In the genomic region with DNA sequence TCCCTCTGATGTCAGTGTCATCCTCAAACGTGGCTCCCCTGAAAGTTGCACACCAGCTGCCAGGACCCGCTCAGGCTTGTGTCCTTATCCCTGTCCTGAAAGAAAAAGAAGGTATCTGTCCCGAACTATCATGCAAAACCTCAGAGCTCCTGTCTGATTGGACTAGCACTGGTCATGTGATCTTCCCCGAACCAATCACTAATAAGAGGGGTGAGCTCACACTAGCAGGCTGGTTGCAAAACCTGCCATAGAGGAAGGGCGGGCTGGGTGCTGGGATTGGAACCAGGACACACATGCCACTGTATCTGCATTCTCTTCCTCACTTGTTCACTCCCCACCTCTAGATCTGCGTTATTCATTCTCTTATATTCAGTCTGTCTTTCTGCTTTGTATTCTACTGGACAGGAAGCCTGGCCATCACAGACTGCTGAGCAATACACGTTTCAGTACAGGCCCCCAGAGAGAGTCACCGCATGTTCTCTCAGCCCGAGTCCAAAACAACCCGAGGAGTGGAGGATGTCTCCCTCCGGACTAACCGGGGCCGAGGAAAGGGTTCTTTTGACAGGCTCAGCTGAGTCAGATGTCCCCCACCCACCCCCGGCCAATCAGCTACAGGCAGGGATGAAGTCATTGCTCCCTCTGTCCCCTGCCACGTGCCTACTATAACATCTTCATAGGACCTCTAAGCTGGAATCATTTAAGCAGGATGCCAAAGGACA, we compare ENCODE assay signal across 8 cellular contexts.
DNase-seq lines count a peak whose midpoint lies in the region; ATAC-seq and TF ChIP-seq lines count a peak whose summit lies in the region.

No MANE protein-coding gene starts in this region.

- peak overlapping the region; percentile 59 for H2BK5ac ChIP-seq in mesendoderm (ENCODE audit: low read length)

- no peak overlapping the region for H3K23ac ChIP-seq in mesendoderm (ENCODE audit: low read length)

- no peak overlapping the region for H2AK5ac ChIP-seq in mesendoderm (ENCODE audit: low read length)

- H4K20me1 ChIP-seq in Karpas-422 (ENCODE audit: insufficient read depth, low read depth, low read length): no peaks in the 10 kb centered on the region; the same call in 1 of the 2 replicates

- peak overlapping the region; percentile 52 for H3K18ac ChIP-seq in mesendoderm (ENCODE audit: low read length)

- H3K4me3 ChIP-seq in GM08714 (ENCODE audit: low read length) (peak overlapping the region; percentile 59), Karpas-422 (ENCODE audit: low read length) (peak overlapping the region; percentile 62), mesendoderm (ENCODE audit: low read length) (no peak overlapping the region), thyroid gland (replicated peaks in 1 of 3) (no peak overlapping the region)

- ATAC-seq in GM21723 (IDR thresholded peaks at IDR 0.05; ENCODE audit: unreplicated experiment): peak; percentile 79

- H3K36me3 ChIP-seq in Karpas-422 (ENCODE audit: insufficient read depth, low read length): no peaks in the 10 kb centered on the region
- H3K36me3 ChIP-seq in mesendoderm (ENCODE audit: control insufficient read depth, insufficient read depth, low read length): no peaks in the 10 kb centered on the region
- H3K36me3 ChIP-seq in thyroid gland: no peaks in the 10 kb centered on the region

- H3K4me2 ChIP-seq in Karpas-422 (ENCODE audit: low read depth, low read length, poor library complexity, severe bottlenecking) (peak overlapping the region; percentile 80), mesendoderm (ENCODE audit: low read length) (peak overlapping the region; percentile 35)

- no peak for TF ChIP-seq CTCF in thyroid gland (IDR thresholded peaks at IDR 0.05)

- H3K9ac ChIP-seq in Karpas-422 (ENCODE audit: low read length): peak overlapping the region; percentile 74
- H3K9ac ChIP-seq in mesendoderm (ENCODE audit: low read length): peak overlapping the region; percentile 66

- TF ChIP-seq POLR2A in Raji (IDR thresholded peaks at IDR 0.05; ENCODE audit: insufficient read depth, low read depth, low read length) (peak; percentile 82), thyroid gland (IDR thresholded peaks at IDR 0.05) (peak in 1 of 2 donors; percentile 45)

- H3K56ac ChIP-seq in mesendoderm (ENCODE audit: low read length): peak overlapping the region; percentile 85

- H3K9me3 ChIP-seq in Karpas-422 (ENCODE audit: low read length) (no peaks in the 10 kb centered on the region), thyroid gland (no peaks in the 10 kb centered on the region)

- no peaks in the 10 kb centered on the region for H3K79me1 ChIP-seq in mesendoderm (ENCODE audit: low read length)

- H3K4me1 ChIP-seq in Karpas-422 (ENCODE audit: low read length) (peaks cover 67% of the 10 kb centered on the region), mesendoderm (ENCODE audit: control insufficient read depth, low read depth, low read length) (peaks cover 11% of the 10 kb centered on the region), thyroid gland (peaks cover 24 to 50% of the 10 kb centered on the region in 2 donors)

- H3K79me2 ChIP-seq in Karpas-422 (ENCODE audit: low read length) (peaks cover 86% of the 10 kb centered on the region), mesendoderm (ENCODE audit: control insufficient read depth, insufficient read depth, low read length) (no peaks in the 10 kb centered on the region)

- no peak overlapping the region for H3K4ac ChIP-seq in mesendoderm (ENCODE audit: low read depth, low read length)

- no peaks in the 10 kb centered on the region for H3K9me2 ChIP-seq in Karpas-422 (replicated peaks; ENCODE audit: insufficient read depth, low read length)

- H3K27me3 ChIP-seq in Karpas-422 (ENCODE audit: low read length) (no peaks in the 10 kb centered on the region), mesendoderm (ENCODE audit: insufficient read depth, low read length, poor library complexity) (no peaks in the 10 kb centered on the region), thyroid gland (no peaks in the 10 kb centered on the region)

- no peak overlapping the region for H2BK120ac ChIP-seq in mesendoderm (ENCODE audit: low read depth, low read length)

- peak overlapping the region; percentile 95 for H3K27ac ChIP-seq in Karpas-422 (ENCODE audit: low read length)
- peak overlapping the region; percentile 99 for H3K27ac ChIP-seq in epithelial cell of prostate
- peak overlapping the region; percentile 20 for H3K27ac ChIP-seq in mesendoderm (ENCODE audit: low read depth, low read length)
- H3K27ac ChIP-seq in thyroid gland: peak overlapping the region; percentile 40 to 79 (median 79)

- H2AFZ ChIP-seq in Karpas-422 (ENCODE audit: low read length): no peak overlapping the region

- WGBS in mesendoderm (ENCODE audit: extremely low coverage, insufficient coverage, low lambda C conversion rate): no CpG with 5 or more reads among the region's 15 CpGs
- 52 to 58% methylated on average over 15 of the region's 15 CpGs for WGBS in thyroid gland, 2 donors

- H2BK15ac ChIP-seq in mesendoderm (replicated peaks; ENCODE audit: low read depth): no peak overlapping the region

- peak overlapping the region; percentile 93 for H4K5ac ChIP-seq in mesendoderm (ENCODE audit: low read length)

- intact Hi-C loops in thyroid gland (cut with DNase I): no loop called here

- H4K8ac ChIP-seq in mesendoderm (ENCODE audit: low read depth, low read length): no peak overlapping the region

- peak; percentile 94 for DNase-seq in Karpas-422
- DNase-seq in epithelial cell of prostate (ENCODE audit: low read depth, low spot score): peak; percentile 84
- peak; percentile 98 for DNase-seq in mesendoderm
- peak; percentile 63 to 66 for DNase-seq in thyroid gland
- DNase-seq in LoVo (ENCODE audit: low spot score): no peak

Comparison
In these comparisons a context has a peak if more than half of its experiments do, and no peak if none do; other contexts are left out.
1. H3K4me3 ChIP-seq: peak in GM08714 (single experiment) and Karpas-422 (single experiment); none in mesendoderm (single experiment) and thyroid gland (0 of 3).
2. H3K27ac ChIP-seq: peak in every context shown above with its lines; median percentile 99 in epithelial cell of prostate; 95 in Karpas-422; 79 in thyroid gland; 20 in mesendoderm.